In the genomic region with DNA sequence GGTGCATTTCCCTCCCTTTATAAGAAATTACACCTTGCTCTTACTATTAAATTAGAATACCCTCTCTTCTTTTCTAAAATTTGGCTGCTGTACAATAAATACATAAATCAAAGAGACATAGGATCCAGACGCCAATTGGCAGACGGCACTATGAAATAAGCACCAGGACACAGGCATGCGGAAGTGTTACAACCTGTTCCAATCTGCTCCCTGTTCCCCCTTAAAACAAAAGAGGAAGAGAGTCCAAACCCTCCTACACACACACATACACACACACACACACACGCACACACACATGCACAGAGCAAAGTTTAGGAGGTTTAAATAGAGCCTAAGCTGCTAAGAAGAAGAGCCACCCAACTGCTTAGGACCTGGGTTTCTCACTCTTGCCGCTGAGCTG, we compare ENCODE assay signal across 18 cellular contexts.
"Had no signal": no experiment of that assay in that cellular context is flagged by ENCODE, and none has a peak within 500 bp of the region (broad histone marks: within the 10 kb centered on the region; RNA-seq: fewer than 3 reads in every experiment).

No MANE protein-coding gene starts in this region.

- H3K4me1 ChIP-seq: body of pancreas, psoas muscle, transverse colon, uterus had no signal

- FAIRE-seq: TTC549 had no signal

- H3K27me3 ChIP-seq: body of pancreas, suprapubic skin, uterus had no signal

- H3K27ac ChIP-seq: body of pancreas, psoas muscle, suprapubic skin, transverse colon, uterus had no signal

- H3K36me3 ChIP-seq: suprapubic skin, transverse colon, uterus had no signal

- DNase-seq: activated B cell treated with CpG ODN at 0.5 μM for 24 hours; activated CD4-positive, alpha-beta T cell treated with anti-CD3 and anti-CD28 coated beads for 4 hours; activated CD8-positive, alpha-beta T cell treated with anti-CD3 and anti-CD28 coated beads for 36 hours; activated naive CD4-positive, alpha-beta T cell; activated naive CD8-positive, alpha-beta T cell treated with anti-CD3 and anti-CD28 coated beads, Interleukin-2, amount 10 ng/mL, durations not matched to agents 7 days and 5 days; activated T-cell treated with anti-CD3 and anti-CD28 coated beads, Interleukin-2, amount 50 U/mL, for 1 hour; body of pancreas; caudate nucleus; left ventricle myocardium superior; occipital lobe; psoas muscle; right cardiac atrium; stimulated activated CD4-positive, alpha-beta T cell treated with anti-CD3 and anti-CD28 coated beads, Interleukin-4, amount 100 ng/mL, for 1 hour; stimulated activated naive CD8-positive, alpha-beta T cell treated with anti-CD3 and anti-CD28 coated beads, Interleukin-15, amount 100 ng/mL, for 72 hours; transverse colon; uterus had no signal

- H3K9me3 ChIP-seq: body of pancreas, psoas muscle, transverse colon, uterus had no signal

- H3K4me3 ChIP-seq: body of pancreas, psoas muscle, suprapubic skin, transverse colon, uterus had no signal
